ENCODE assay signal across 1 cellular context in the genomic region with DNA sequence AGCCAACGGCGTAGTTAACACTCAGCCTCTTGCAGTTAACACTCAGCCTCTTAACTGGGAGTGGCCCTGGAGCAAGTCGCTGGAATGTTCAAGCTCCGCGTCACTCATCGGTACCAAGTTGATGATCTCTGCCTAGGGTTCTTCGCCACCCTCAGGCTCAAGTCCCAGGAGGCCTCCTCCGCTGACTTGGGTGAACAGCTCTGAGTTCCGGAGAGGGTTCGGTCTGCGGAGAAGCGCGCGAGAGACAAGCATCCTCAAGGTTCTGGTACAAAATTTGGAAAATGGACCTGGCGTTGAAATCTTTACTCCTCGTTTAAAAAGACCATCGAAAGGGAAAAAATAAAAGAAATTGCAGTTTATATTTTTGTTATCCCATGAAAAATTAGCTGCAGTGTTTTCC.
TF ChIP-seq lines count a peak whose summit lies in the region.

No MANE protein-coding gene starts in this region.

TF ChIP-seq in HEK293, 187 proteins besides CTCF, POLR2A, EP300 and RAD21 (continued from another document):
- TF ChIP-seq, protein P1, sequence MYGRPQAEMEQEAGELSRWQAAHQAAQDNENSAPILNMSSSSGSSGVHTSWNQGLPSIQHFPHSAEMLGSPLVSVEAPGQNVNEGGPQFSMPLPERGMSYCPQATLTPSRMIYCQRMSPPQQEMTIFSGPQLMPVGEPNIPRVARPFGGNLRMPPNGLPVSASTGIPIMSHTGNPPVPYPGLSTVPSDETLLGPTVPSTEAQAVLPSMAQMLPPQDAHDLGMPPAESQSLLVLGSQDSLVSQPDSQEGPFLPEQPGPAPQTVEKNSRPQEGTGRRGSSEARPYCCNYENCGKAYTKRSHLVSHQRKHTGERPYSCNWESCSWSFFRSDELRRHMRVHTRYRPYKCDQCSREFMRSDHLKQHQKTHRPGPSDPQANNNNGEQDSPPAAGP (tag by site-specific recombination; IDR thresholded peaks at IDR 0.05), result 0 out of 2 replicates have a peak, but pooled peaks have one; percentile 22
- no peak for TF ChIP-seq EGR2 (tag by site-specific recombination; IDR thresholded peaks at IDR 0.05; ENCODE audit: low read depth)
- TF ChIP-seq, protein P2, sequence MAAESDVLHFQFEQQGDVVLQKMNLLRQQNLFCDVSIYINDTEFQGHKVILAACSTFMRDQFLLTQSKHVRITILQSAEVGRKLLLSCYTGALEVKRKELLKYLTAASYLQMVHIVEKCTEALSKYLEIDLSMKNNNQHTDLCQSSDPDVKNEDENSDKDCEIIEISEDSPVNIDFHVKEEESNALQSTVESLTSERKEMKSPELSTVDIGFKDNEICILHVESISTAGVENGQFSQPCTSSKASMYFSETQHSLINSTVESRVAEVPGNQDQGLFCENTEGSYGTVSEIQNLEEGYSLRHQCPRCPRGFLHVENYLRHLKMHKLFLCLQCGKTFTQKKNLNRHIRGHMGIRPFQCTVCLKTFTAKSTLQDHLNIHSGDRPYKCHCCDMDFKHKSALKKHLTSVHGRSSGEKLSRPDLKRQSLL (tag by site-specific recombination; IDR thresholded peaks at IDR 0.05), result peak; percentile 57
- TF ChIP-seq ZNF629 (tag by site-specific recombination; IDR thresholded peaks at IDR 0.05), result 0 out of 2 replicates have a peak, but pooled peaks have one; percentile 14
- TF ChIP-seq SETDB1 (IDR thresholded peaks at IDR 0.05; ENCODE audit: insufficient read length, low read length), result peak; percentile 25
- TF ChIP-seq ZNF423 (tag by site-specific recombination; IDR thresholded peaks at IDR 0.05), result peak; percentile 61
- peak; percentile 49; the same call in 1 of the 2 replicates for TF ChIP-seq KLF8 (tag by site-specific recombination; IDR thresholded peaks at IDR 0.05)
- TF ChIP-seq ZBTB17 (tag by site-specific recombination; IDR thresholded peaks at IDR 0.05), result peak; percentile 76
